8 cellular contexts compared by ENCODE assay signal in genomic region chr22:50524664-50525103, GRCh38. TPM values are rescaled to one million over a fixed set of nuclear protein-coding genes. Genes with fewer than 3 reads are reported as not detected.
A peak's percentile ranks its signal among the peaks of the same experiment; 100 is the strongest.
DNase-seq lines count a peak whose midpoint lies in the region; ATAC-seq and TF ChIP-seq lines count a peak whose summit lies in the region.

No MANE protein-coding gene starts in this region.

- no peaks in the 10 kb centered on the region for H3K9me3 ChIP-seq in spleen

- H3K4me3 ChIP-seq in spleen = peak overlapping the region; percentile 39 to 97 (median 82)

- no peak for TF ChIP-seq POLR2A in spleen (IDR thresholded peaks at IDR 0.05)

- peaks cover 15% of the 10 kb centered on the region for H3K9me3 Mint-ChIP-seq in glutamatergic neuron (ENCODE audit: unreplicated experiment)

- TF ChIP-seq CTCF in VCaP (conservative IDR thresholded peaks at IDR 0.05) (no peak), glutamatergic neuron (IDR thresholded peaks at IDR 0.05; ENCODE audit: partially characterized antibody, unreplicated experiment) (no peak), spleen (IDR thresholded peaks at IDR 0.05 in 8 of 11, conservative IDR thresholded peaks at IDR 0.05 in 3 of 11) (no peak)

- H3K4me1 ChIP-seq in spleen = peaks cover 30 to 69% (median 48%) of the 10 kb centered on the region in 6 donors

- peak; percentile 59 for DNase-seq in NCI-H748 (lab: John Stamatoyannopoulos, UW; ENCODE audit: unreplicated experiment)
- DNase-seq in NCI-H748 treated with DMSO at 0.1 percent for 48 hours (lab: John Stamatoyannopoulos, UW) = no peak
- DNase-seq in glutamatergic neuron = no peak
- no peak for DNase-seq in spleen
- no peak for DNase-seq in NAMALWA (ENCODE audit: low spot score)

- H3K27ac Mint-ChIP-seq in glutamatergic neuron (ENCODE audit: unreplicated experiment) = peak overlapping the region; percentile 93

- no peaks in the 10 kb centered on the region for H3K27me3 ChIP-seq in spleen (replicated peaks in 1 of 7)

- H3K4me3 Mint-ChIP-seq in glutamatergic neuron (ENCODE audit: unreplicated experiment) = peak overlapping the region; percentile 97

- H3K27ac ChIP-seq in VCaP (peak overlapping the region; percentile 91), spleen (peak overlapping the region; percentile 81 to 100 (median 99))

- H3K36me3 Mint-ChIP-seq in glutamatergic neuron (ENCODE audit: unreplicated experiment) = peaks cover 5% of the 10 kb centered on the region

- H3K36me3 ChIP-seq in spleen = peaks cover 0 to 65% (median 41%) of the 10 kb centered on the region in 6 donors

- peaks cover 20% of the 10 kb centered on the region for H3K27me3 Mint-ChIP-seq in glutamatergic neuron (ENCODE audit: unreplicated experiment)

- WGBS in spleen, 5 donors = 5 to 9% (median 8%) methylated on average over 19 of the region's 19 CpGs

- peaks cover 12% of the 10 kb centered on the region for H3K4me1 Mint-ChIP-seq in glutamatergic neuron (ENCODE audit: low read depth, unreplicated experiment)

- intact Hi-C loops in spleen (cut with DNase I; ENCODE audit: low total_unique reads) = no loop called here

- ATAC-seq in HG03520 (IDR thresholded peaks at IDR 0.05; ENCODE audit: unreplicated experiment) = no peak
- ATAC-seq in HG02852 (IDR thresholded peaks at IDR 0.05; ENCODE audit: unreplicated experiment) = no peak

RNA-seq across cellular contexts. Expression of gene SCO2, which starts 0.7 kb away (rescaled TPM):
- total RNA-seq in glutamatergic neuron (ENCODE audit: unreplicated experiment) (4.8 TPM), spleen (1 to 10 TPM in 6 of 7 donors, not detected in 1; 1.2 to 7.4 (median 5.0) TPM)
- 10 to 100 TPM in 2 of 3 donors, 1 to 10 TPM in 1; 4.4 to 12.7 (median 12.0) TPM for polyA plus RNA-seq in spleen

RNA-seq across cellular contexts. Expression of gene TYMP, which starts 5.1 kb away (rescaled TPM):
- total RNA-seq in glutamatergic neuron (ENCODE audit: unreplicated experiment) (1.2 TPM), spleen (100 to 1,000 TPM in 6 of 7 donors, 10 to 100 TPM in 1; 73.7 to 284 (median 152) TPM)
- 100 to 1,000 TPM in 1 of 3 donors, 10 to 100 TPM in 2; 88.3 to 166 (median 92.3) TPM for polyA plus RNA-seq in spleen

RNA-seq across cellular contexts. Expression of gene NCAPH2, which starts 16.7 kb away (rescaled TPM):
- 52.9 TPM for total RNA-seq in glutamatergic neuron (ENCODE audit: unreplicated experiment)
- 10 to 100 TPM; 33.9 to 48.0 (median 38.1) TPM for total RNA-seq in spleen
- 10 to 100 TPM; 31.4 to 43.1 (median 35.0) TPM for polyA plus RNA-seq in spleen

RNA-seq across cellular contexts. Expression of gene LMF2, which starts 17.2 kb away (rescaled TPM):
- total RNA-seq in glutamatergic neuron (ENCODE audit: unreplicated experiment) = 62.2 TPM
- total RNA-seq in spleen = 10 to 100 TPM; 62.5 to 81.1 (median 72.2) TPM
- 10 to 100 TPM; 36.6 to 71.2 (median 45.0) TPM for polyA plus RNA-seq in spleen

RNA-seq across cellular contexts. Expression of gene KLHDC7B, which starts 21.0 kb away (rescaled TPM):
- 0.12 TPM for total RNA-seq in glutamatergic neuron (ENCODE audit: unreplicated experiment)
- total RNA-seq in spleen = 1 to 10 TPM; 2.6 to 5.0 (median 3.4) TPM
- 1 to 10 TPM; 2.6 to 3.8 (median 3.5) TPM for polyA plus RNA-seq in spleen

Comparison
In these comparisons a context has a peak if more than half of its experiments do, and no peak if none do; other contexts are left out.
1. RNA of gene TYMP, which starts 5.1 kb away (total RNA-seq): 73.7 to 284 TPM in spleen; 1.2 TPM in glutamatergic neuron (single experiment); every median in the first group is over 10 times any median in the second.